Comparison of ENCODE assay signal across 1 cellular context in the genomic region with DNA sequence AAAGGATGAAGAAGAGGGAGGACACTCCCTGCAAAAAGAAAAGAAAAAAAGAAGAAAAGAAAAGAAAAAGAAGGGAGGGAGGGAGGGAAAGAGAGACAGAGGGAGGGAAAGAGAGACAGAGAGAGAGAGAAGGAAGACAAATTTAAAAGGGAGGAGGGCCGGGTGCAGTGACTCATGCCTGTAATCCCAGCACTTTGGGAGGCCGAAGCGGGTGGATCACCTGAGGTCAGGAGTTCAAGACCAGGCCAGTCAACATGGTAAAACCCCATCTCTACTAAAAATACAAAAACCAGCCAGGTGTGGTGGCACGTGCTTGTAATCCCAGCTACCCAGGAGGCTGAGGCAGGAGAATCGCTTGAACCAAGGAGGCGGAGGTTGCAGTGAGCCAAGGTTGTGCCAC.
TF ChIP-seq lines count a peak whose summit lies in the region.

No MANE protein-coding gene starts in this region.

TF ChIP-seq in IMR-90, 13 proteins besides CTCF, POLR2A, EP300 and RAD21:
- TF ChIP-seq FOS (IDR thresholded peaks at IDR 0.05; ENCODE audit: low read depth, low read length), result peak; percentile 7; the same call in 1 of the 2 replicates
